In the genomic region with DNA sequence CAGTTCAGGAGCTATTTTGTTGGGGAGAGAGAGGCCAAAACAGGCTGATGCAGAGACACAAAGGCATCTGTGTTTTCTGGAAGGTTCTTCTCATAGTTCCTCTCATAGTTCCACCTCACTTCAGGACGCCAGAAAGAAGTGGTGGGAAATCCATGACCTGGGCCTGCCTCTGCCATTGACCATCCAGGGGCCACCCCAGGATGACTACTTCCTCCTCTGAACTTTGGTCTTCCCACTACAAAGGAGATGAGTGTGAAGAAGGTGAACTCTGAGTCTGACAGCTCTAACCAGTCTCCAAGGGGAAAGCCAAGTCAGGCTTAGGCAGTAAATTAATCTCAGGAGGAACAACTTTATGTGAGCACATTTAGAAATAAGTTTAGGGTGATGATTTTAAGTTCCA, we compare ENCODE assay signal across 34 cellular contexts.
"Had no signal": no experiment of that assay in that cellular context is flagged by ENCODE, and none has a peak within 500 bp of the region (broad histone marks: within the 10 kb centered on the region; RNA-seq: fewer than 3 reads in every experiment).

No MANE protein-coding gene starts in this region.

- FAIRE-seq: endometrium, endothelial cell of umbilical vein had no signal

- H3K27ac ChIP-seq: ascending aorta, breast epithelium, cardiac muscle cell, colonic mucosa, epithelial cell of prostate, foreskin keratinocyte, gastrocnemius medialis, WERI-Rb-1 had no signal

- DNase-seq: activated B cell treated with CpG ODN at 0.5 μM for 24 hours; activated CD4-positive, alpha-beta memory T cell treated with anti-CD3 and anti-CD28 coated beads for 36 hours; activated CD4-positive, alpha-beta T cell treated with anti-CD3 and anti-CD28 coated beads, Interleukin-2, amount 10 ng/mL, durations not matched to agents 24 days and 14 days; activated CD8-positive, alpha-beta memory T cell treated with anti-CD3 and anti-CD28 coated beads, Interleukin-2, amount 10 ng/mL, durations not matched to agents 7 days and 5 days; activated CD8-positive, alpha-beta memory T cell treated with anti-CD3 and anti-CD28 coated beads, Interleukin-2, amount 50 U/mL, for 4 hours; activated CD8-positive, alpha-beta T cell treated with anti-CD3 and anti-CD28 coated beads, Interleukin-2, amount 10 ng/mL, durations not matched to agents 7 days and 5 days; activated effector memory CD4-positive, alpha-beta T cell treated with anti-CD3 and anti-CD28 coated beads, Interleukin-2, amount 50 U/mL, for 16 hours; activated naive CD4-positive, alpha-beta T cell treated with anti-CD3 and anti-CD28 coated beads for 36 hours; activated naive CD8-positive, alpha-beta T cell treated with anti-CD3 and anti-CD28 coated beads, Interleukin-2, amount 10 ng/mL, durations not matched to agents 7 days and 5 days; activated T-cell treated with anti-CD3 and anti-CD28 coated beads, Interleukin-2, amount 50 U/mL, for 1 hour; activated T-cell treated with anti-CD3 and anti-CD28 coated beads, Interleukin-2, amount 50 U/mL, for 48 hours; central memory CD4-positive, alpha-beta T cell; cerebellar nuclear complex; colonic mucosa; effector CD8-positive, alpha-beta T cell; foreskin keratinocyte; gastrocnemius medialis; SW 1271; T-cell; T1000; WERI-Rb-1 had no signal

- H3K4me1 Mint-ChIP-seq: activated B cell treated with CpG ODN at 0.5 μM for 24 hours; activated CD4-positive, alpha-beta T cell treated with anti-CD3 and anti-CD28 coated beads, Interleukin-2, amount 10 ng/mL, durations not matched to agents 24 days and 14 days; activated CD8-positive, alpha-beta memory T cell treated with anti-CD3 and anti-CD28 coated beads, Interleukin-2, amount 10 ng/mL, durations not matched to agents 7 days and 5 days; T-cell had no signal

- H3K27ac Mint-ChIP-seq: activated B cell treated with CpG ODN at 0.5 μM for 24 hours; activated CD4-positive, alpha-beta memory T cell treated with anti-CD3 and anti-CD28 coated beads for 36 hours; activated CD4-positive, alpha-beta T cell treated with anti-CD3 and anti-CD28 coated beads, Interleukin-2, amount 10 ng/mL, durations not matched to agents 24 days and 14 days; activated CD8-positive, alpha-beta memory T cell treated with anti-CD3 and anti-CD28 coated beads, Interleukin-2, amount 10 ng/mL, durations not matched to agents 7 days and 5 days; activated CD8-positive, alpha-beta T cell treated with anti-CD3 and anti-CD28 coated beads, Interleukin-2, amount 10 ng/mL, durations not matched to agents 7 days and 5 days; activated naive CD4-positive, alpha-beta T cell treated with anti-CD3 and anti-CD28 coated beads for 36 hours; activated naive CD4-positive, alpha-beta T cell treated with anti-CD3 and anti-CD28 coated beads, Interleukin-2, amount 50 U/mL, for 72 hours; activated naive CD8-positive, alpha-beta T cell treated with anti-CD3 and anti-CD28 coated beads, Interleukin-2, amount 10 ng/mL, durations not matched to agents 7 days and 5 days; activated T-helper 1 cell treated with anti-CD3 and anti-CD28 coated beads, Interleukin-12 subunit alpha, Interleukin-12 subunit beta, Interleukin-2, Interleukin-4 antibody, amounts not matched to agents 30 ng/mL and 10 ng/mL and 1 ng/mL, durations not matched to agents 14 hours and 24 hours and 36 hours; activated T-helper 2 cell treated with anti-CD3 and anti-CD28 coated beads, Interferon-gamma antibody, Interleukin-2, Interleukin-4, amounts not matched to agents 10 μg/mL and 5 μg/mL and 100 μg/mL, durations not matched to agents 14 hours and 24 hours and 36 hours; T-cell; T-helper 1 cell treated with Interleukin-12 subunit alpha and Interleukin-12 subunit beta and Interleukin-4 antibody, amounts not matched to agents 30 μg/mL and 1 μg/mL, for 36 hours; T-helper 2 cell treated with Interferon-gamma antibody and Interleukin-4, amounts not matched to agents 5 μg/mL and 100 μg/mL, for 36 hours had no signal

- H3K36me3 Mint-ChIP-seq: activated CD4-positive, alpha-beta memory T cell treated with anti-CD3 and anti-CD28 coated beads for 36 hours had no signal

- H3K4me3 ChIP-seq: ascending aorta, breast epithelium, cardiac muscle cell, colonic mucosa, gastrocnemius medialis had no signal

- H3K9me3 Mint-ChIP-seq: activated B cell treated with CpG ODN at 0.5 μM for 24 hours; activated CD4-positive, alpha-beta memory T cell treated with anti-CD3 and anti-CD28 coated beads for 36 hours; activated CD4-positive, alpha-beta T cell treated with anti-CD3 and anti-CD28 coated beads, Interleukin-2, amount 10 ng/mL, durations not matched to agents 24 days and 14 days; activated naive CD4-positive, alpha-beta T cell treated with anti-CD3 and anti-CD28 coated beads for 36 hours; activated naive CD8-positive, alpha-beta T cell treated with anti-CD3 and anti-CD28 coated beads, Interleukin-2, amount 10 ng/mL, durations not matched to agents 7 days and 5 days; activated T-helper 1 cell treated with anti-CD3 and anti-CD28 coated beads, Interleukin-12 subunit alpha, Interleukin-12 subunit beta, Interleukin-2, Interleukin-4 antibody, amounts not matched to agents 30 ng/mL and 10 ng/mL and 1 ng/mL, durations not matched to agents 14 hours and 24 hours and 36 hours; activated T-helper 2 cell treated with anti-CD3 and anti-CD28 coated beads, Interferon-gamma antibody, Interleukin-2, Interleukin-4, amounts not matched to agents 10 μg/mL and 5 μg/mL and 100 μg/mL, durations not matched to agents 14 hours and 24 hours and 36 hours; T-cell; T-helper 1 cell treated with Interleukin-12 subunit alpha and Interleukin-12 subunit beta and Interleukin-4 antibody, amounts not matched to agents 30 μg/mL and 1 μg/mL, for 36 hours; T-helper 2 cell treated with Interferon-gamma antibody and Interleukin-4, amounts not matched to agents 5 μg/mL and 100 μg/mL, for 36 hours had no signal

- H3K4me1 ChIP-seq: ascending aorta, colonic mucosa, gastrocnemius medialis had no signal

- ATAC-seq: activated CD4-positive, CD25-positive, alpha-beta regulatory T cell treated with anti-CD3 and anti-CD28 coated beads, Interleukin-2, amount 50 U/mL, for 24 hours; activated CD8-positive, alpha-beta memory T cell treated with anti-CD3 and anti-CD28 coated beads, Interleukin-2, amount 10 ng/mL, durations not matched to agents 7 days and 5 days; activated CD8-positive, alpha-beta T cell treated with anti-CD3 and anti-CD28 coated beads, Interleukin-2, amount 10 ng/mL, durations not matched to agents 7 days and 5 days; foreskin keratinocyte; gastrocnemius medialis; T-cell had no signal

- H3K9me3 ChIP-seq: ascending aorta, breast epithelium, colonic mucosa, gastrocnemius medialis had no signal

- H3K27me3 ChIP-seq: ascending aorta, breast epithelium, cardiac muscle cell, colonic mucosa, foreskin keratinocyte, gastrocnemius medialis had no signal

- H3K27me3 Mint-ChIP-seq: activated B cell treated with CpG ODN at 0.5 μM for 24 hours; activated CD4-positive, alpha-beta memory T cell treated with anti-CD3 and anti-CD28 coated beads for 36 hours; activated CD4-positive, alpha-beta T cell treated with anti-CD3 and anti-CD28 coated beads, Interleukin-2, amount 10 ng/mL, durations not matched to agents 24 days and 14 days; activated CD8-positive, alpha-beta memory T cell treated with anti-CD3 and anti-CD28 coated beads, Interleukin-2, amount 10 ng/mL, durations not matched to agents 7 days and 5 days; activated naive CD8-positive, alpha-beta T cell treated with anti-CD3 and anti-CD28 coated beads, Interleukin-2, amount 10 ng/mL, durations not matched to agents 7 days and 5 days; T-cell had no signal

- H3K4me3 Mint-ChIP-seq: activated B cell treated with CpG ODN at 0.5 μM for 24 hours; activated CD4-positive, alpha-beta memory T cell treated with anti-CD3 and anti-CD28 coated beads for 36 hours; activated CD4-positive, alpha-beta T cell treated with anti-CD3 and anti-CD28 coated beads, Interleukin-2, amount 10 ng/mL, durations not matched to agents 24 days and 14 days; activated CD8-positive, alpha-beta memory T cell treated with anti-CD3 and anti-CD28 coated beads, Interleukin-2, amount 10 ng/mL, durations not matched to agents 7 days and 5 days; activated CD8-positive, alpha-beta T cell treated with anti-CD3 and anti-CD28 coated beads, Interleukin-2, amount 10 ng/mL, durations not matched to agents 7 days and 5 days; activated naive CD4-positive, alpha-beta T cell treated with anti-CD3 and anti-CD28 coated beads for 36 hours; activated naive CD8-positive, alpha-beta T cell treated with anti-CD3 and anti-CD28 coated beads, Interleukin-2, amount 10 ng/mL, durations not matched to agents 7 days and 5 days; activated T-helper 1 cell treated with anti-CD3 and anti-CD28 coated beads, Interleukin-12 subunit alpha, Interleukin-12 subunit beta, Interleukin-2, Interleukin-4 antibody, amounts not matched to agents 30 ng/mL and 10 ng/mL and 1 ng/mL, durations not matched to agents 14 hours and 24 hours and 36 hours; brain; T-cell; T-helper 1 cell treated with Interleukin-12 subunit alpha and Interleukin-12 subunit beta and Interleukin-4 antibody, amounts not matched to agents 30 μg/mL and 1 μg/mL, for 36 hours; T-helper 2 cell treated with Interferon-gamma antibody and Interleukin-4, amounts not matched to agents 5 μg/mL and 100 μg/mL, for 36 hours had no signal

- H3K36me3 ChIP-seq: ascending aorta, breast epithelium, cardiac muscle cell, colonic mucosa, gastrocnemius medialis, WERI-Rb-1 had no signal
